In the genomic region with DNA sequence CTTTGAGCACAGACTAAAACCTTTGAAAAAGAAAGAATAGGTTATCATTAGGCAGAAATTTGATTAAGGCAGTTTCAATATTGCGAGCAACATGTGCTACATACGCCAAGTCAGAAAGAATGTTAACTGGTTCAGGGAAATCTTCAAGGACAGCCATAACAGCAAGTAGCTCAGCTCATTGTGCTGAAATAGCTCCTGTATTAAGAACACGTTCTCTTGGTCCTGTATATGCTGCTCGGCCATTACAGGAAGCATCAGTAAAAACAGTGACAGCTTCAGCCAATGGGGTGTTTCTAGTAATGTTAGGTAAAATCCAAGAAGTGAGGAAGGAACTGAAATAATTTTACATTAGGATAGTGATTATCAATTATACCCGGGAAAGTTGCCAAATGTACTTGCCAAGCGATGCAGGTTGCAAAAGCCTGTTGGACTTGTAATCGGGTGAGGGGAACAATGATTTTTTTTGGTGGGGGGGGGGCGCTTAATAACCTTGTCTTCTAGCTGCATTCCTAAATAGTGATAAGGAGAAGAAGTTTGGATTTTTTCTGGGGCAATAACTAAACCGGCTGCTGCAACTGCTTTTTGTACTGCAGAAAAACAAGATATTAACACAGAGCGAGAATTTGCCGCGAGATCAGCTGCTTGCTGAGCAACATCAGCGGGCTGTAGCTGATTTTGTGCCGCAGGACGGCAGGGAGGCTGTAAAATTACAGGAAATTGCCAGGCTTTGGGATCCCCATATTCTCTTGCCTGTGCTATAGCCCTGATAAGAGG, we compare ENCODE assay signal across 14 cellular contexts. TPM values are rescaled to one million over a fixed set of nuclear protein-coding genes. Genes with fewer than 3 reads are reported as not detected.
DNase-seq lines count a peak whose midpoint lies in the region; TF ChIP-seq lines count a peak whose summit lies in the region.
"Had no signal": no experiment of that assay in that cellular context is flagged by ENCODE, and none has a peak within 500 bp of the region (broad histone marks: within the 10 kb centered on the region; RNA-seq: fewer than 3 reads in every experiment).

No MANE protein-coding gene starts in this region.

- no peaks in the 10 kb centered on the region for H3K79me2 ChIP-seq in osteoblast (ENCODE audit: insufficient read depth, low read length)

- no peaks in the 10 kb centered on the region for H3K36me3 ChIP-seq in duodenal mucosa (ENCODE audit: control insufficient read depth in 1 of 2, insufficient read depth in 2 of 2, low read length in 2 of 2)
- no peaks in the 10 kb centered on the region for H3K36me3 ChIP-seq in osteoblast (ENCODE audit: insufficient read depth, low read length)
- H3K36me3 ChIP-seq: WERI-Rb-1 had no signal

- H3K27ac ChIP-seq in duodenal mucosa (ENCODE audit: low read depth, low read length) = no peak overlapping the region
- no peak overlapping the region for H3K27ac ChIP-seq in osteoblast (ENCODE audit: low read depth, low read length)
- H3K27ac ChIP-seq: dorsolateral prefrontal cortex, WERI-Rb-1 had no signal

- no peaks in the 10 kb centered on the region for H3K27me3 Mint-ChIP-seq in Calu3 (ENCODE audit: unreplicated experiment)
- H3K27me3 Mint-ChIP-seq: naive B cell had no signal

- H3K4me1 ChIP-seq in duodenal mucosa (ENCODE audit: control insufficient read depth in 1 of 2, insufficient read depth in 2 of 2, low read length in 2 of 2) (peaks cover 11 to 12% of the 10 kb centered on the region in 2 donors), osteoblast (ENCODE audit: insufficient read depth, low read length) (peaks cover 11% of the 10 kb centered on the region)

- H4K20me1 ChIP-seq in osteoblast (ENCODE audit: insufficient read depth, low read length) = no peaks in the 10 kb centered on the region

- H3K27me3 ChIP-seq in duodenal mucosa (ENCODE audit: control insufficient read depth in 1 of 2, insufficient read depth in 2 of 2, low read length in 2 of 2) = no peaks in the 10 kb centered on the region
- no peaks in the 10 kb centered on the region for H3K27me3 ChIP-seq in osteoblast (ENCODE audit: insufficient read depth, low read length)
- H3K27me3 ChIP-seq: dorsolateral prefrontal cortex had no signal

- intact Hi-C loops in Calu3 (cut with micrococcal nuclease; ENCODE audit: unreplicated experiment) = loop anchor here (2.0 to 10.0 kb wide), 2 partner anchors 57 to 365 kb away; a partner anchor contains a TSS

- CTCF ChIA-PET in Calu3 (lab: Charles Lee) = interaction anchor here (0.7 to 1.2 kb wide), 8 partner anchors 58 to 389 kb away, joined by 3 to 11 read pairs (median 3); no protein-coding TSS in a partner anchor

- peak overlapping the region; percentile 50 for H3K4me3 Mint-ChIP-seq in Calu3 (ENCODE audit: low read depth, unreplicated experiment)
- H3K4me3 Mint-ChIP-seq: naive B cell had no signal

- peaks cover 46% of the 10 kb centered on the region for H3K4me1 Mint-ChIP-seq in Calu3 (ENCODE audit: low read depth, unreplicated experiment)
- H3K4me1 Mint-ChIP-seq: naive B cell had no signal

- H3K9me3 Mint-ChIP-seq in Calu3 (ENCODE audit: low read depth, unreplicated experiment) = no peaks in the 10 kb centered on the region

- H3K27ac Mint-ChIP-seq in Calu3 (ENCODE audit: unreplicated experiment) = peak overlapping the region; percentile 97
- H3K27ac Mint-ChIP-seq: naive B cell had no signal

- no peak overlapping the region for H3K9ac ChIP-seq in duodenal mucosa (ENCODE audit: low read depth in 1 of 2, low read length in 2 of 2)

- H3K4me3 ChIP-seq in duodenal mucosa (ENCODE audit: low read depth in 1 of 2, low read length in 2 of 2) (peak overlapping the region; percentile 7 to 28), osteoblast (ENCODE audit: insufficient read depth, low read length) (no peak overlapping the region)

- DNase-seq in Calu3 = peak; percentile 28
- peak; percentile 19 for DNase-seq in NCI-H69 (lab: John Stamatoyannopoulos, UW)
- no peak for DNase-seq in osteoblast (ENCODE audit: insufficient read length, low spot score, missing footprints)
- no peak for DNase-seq in GM03348 (ENCODE audit: low spot score)
- no peak for DNase-seq in HuH-7 (ENCODE audit: low spot score)
- no peak for DNase-seq in MV-4-11 (lab: John Stamatoyannopoulos, UW)
- DNase-seq in T-helper 9 cell = no peak
- DNase-seq: activated CD8-positive, alpha-beta memory T cell treated with anti-CD3 and anti-CD28 coated beads for 24 hours; DMS 273 treated with DMSO at 0.1 percent for 48 hours; dorsolateral prefrontal cortex; naive B cell; stimulated activated CD4-positive, alpha-beta T cell treated with anti-CD3 and anti-CD28 coated beads, Interleukin-4, amount 100 ng/mL, for 4 hours; WERI-Rb-1 had no signal

- peaks cover 22% of the 10 kb centered on the region for H3K36me3 Mint-ChIP-seq in Calu3 (ENCODE audit: insufficient read depth, unreplicated experiment)
- H3K36me3 Mint-ChIP-seq: naive B cell had no signal

- H3K4me2 ChIP-seq in osteoblast (ENCODE audit: insufficient read depth, low read length) = peak overlapping the region; percentile 64

- H3K9me3 ChIP-seq in duodenal mucosa (ENCODE audit: control insufficient read depth in 1 of 2, low read length in 2 of 2) = no peaks in the 10 kb centered on the region
- no peaks in the 10 kb centered on the region for H3K9me3 ChIP-seq in osteoblast (ENCODE audit: low read depth, low read length)

- no TSS peak for BruUV-seq in Calu3 (replicated peaks; lab: Mats Ljungman, UMichigan)

- no peak for TF ChIP-seq CTCF in Calu3 (IDR thresholded peaks at IDR 0.05; ENCODE audit: unreplicated experiment)
- no peak for TF ChIP-seq CTCF in osteoblast (IDR thresholded peaks at IDR 0.05; ENCODE audit: extremely low read depth, low read depth, low read length)

- no peak overlapping the region for H2AFZ ChIP-seq in osteoblast (ENCODE audit: low read length)

RNA-seq across cellular contexts. Expression of a gene that starts 49.4 kb away (rescaled TPM):
- total RNA-seq in Calu3 (2022) = 12.5 and 12.8 TPM in 2 replicates
- not detected in 2 replicates for total RNA-seq in osteoblast

Comparison
In these comparisons a context has a peak if more than half of its experiments do, and no peak if none do; other contexts are left out.
1. DNase-seq: peak in Calu3 (single experiment) and NCI-H69 (single experiment); none in osteoblast (single experiment), GM03348 (single experiment), HuH-7 (single experiment), MV-4-11 (single experiment) and T-helper 9 cell (single experiment).
2. RNA of a gene that starts 49.4 kb away (total RNA-seq): 12.5 to 12.8 TPM in Calu3; not detected in osteoblast; every median in the first group is over 10 times any median in the second.